In genomic region chr20:57001126-57001767, GRCh38 we compare ENCODE assay signal across 29 cellular contexts.
"Had no signal": no experiment of that assay in that cellular context is flagged by ENCODE, and none has a peak within 500 bp of the region (broad histone marks: within the 10 kb centered on the region; RNA-seq: fewer than 3 reads in every experiment).

No MANE protein-coding gene starts in this region.

- H3K4me1 ChIP-seq: parathyroid adenoma, stomach, thyroid gland had no signal

- H3K79me2 ChIP-seq: parathyroid adenoma had no signal

- H3K9me3 ChIP-seq: thyroid gland had no signal

- FAIRE-seq: endothelial cell of umbilical vein, frontal cortex, kidney had no signal

- H3K27ac Mint-ChIP-seq: immature natural killer cell; naive B cell; natural killer cell treated with Interleukin-12 subunit alpha and Interleukin-12 subunit beta and Interleukin-15 and Interleukin-18, amount 100 ng/mL, for 72 hours; progenitor cell of endocrine pancreas; stimulated activated effector memory CD8-positive, alpha-beta T cell treated with anti-CD3 and anti-CD28 coated beads, Interleukin-12 subunit alpha, Interleukin-12 subunit beta, amount 100 ng/mL, for 72 hours; type B pancreatic cell had no signal

- H2AFZ ChIP-seq: parathyroid adenoma had no signal

- H3K4me3 ChIP-seq: coronary artery, esophagus squamous epithelium, lung, mucosa of descending colon, smooth muscle cell, stomach, thyroid gland had no signal

- H3K4me3 Mint-ChIP-seq: immature natural killer cell; mesothelial cell of epicardium; naive B cell; natural killer cell treated with Interleukin-12 subunit alpha and Interleukin-12 subunit beta and Interleukin-15 and Interleukin-18, amount 100 ng/mL, for 72 hours; neural crest cell; stimulated activated effector memory CD8-positive, alpha-beta T cell treated with anti-CD3 and anti-CD28 coated beads, Interleukin-12 subunit alpha, Interleukin-12 subunit beta, amount 100 ng/mL, for 72 hours; type B pancreatic cell had no signal

- ATAC-seq: left lobe of liver; mucosa of descending colon; natural killer cell treated with Interleukin-12 subunit alpha and Interleukin-12 subunit beta and Interleukin-15 and Interleukin-18, amount 100 ng/mL, for 72 hours; sciatic nerve; stimulated activated effector memory CD8-positive, alpha-beta T cell treated with anti-CD3 and anti-CD28 coated beads, Interleukin-12 subunit alpha, Interleukin-12 subunit beta, amount 100 ng/mL, for 72 hours had no signal

- DNase-seq: dermis blood vessel endothelial cell; effector memory CD4-positive, alpha-beta T cell; esophagus squamous epithelium; hypothalamus; immature natural killer cell; kidney; mesenchymal stem cell; mucosa of descending colon; naive B cell; stimulated activated CD4-positive, alpha-beta T cell treated with anti-CD3 and anti-CD28 coated beads, Interleukin-12 subunit alpha, Interleukin-12 subunit beta, amount 100 ng/mL, for 4 hours; stimulated activated CD4-positive, alpha-beta T cell treated with anti-CD3 and anti-CD28 coated beads, Interleukin-1b, Interleukin-23, amount 100 ng/mL, for 48 hours; stimulated activated CD4-positive, alpha-beta T cell treated with anti-CD3 and anti-CD28 coated beads, Interleukin-4, amount 100 ng/mL, for 24 hours; stimulated activated naive CD4-positive, alpha-beta T cell treated with Interleukin-2 at 50 U/mL for 16 hours; stomach; thyroid gland had no signal

- H3K4me1 Mint-ChIP-seq: immature natural killer cell; neural crest cell; stimulated activated effector memory CD8-positive, alpha-beta T cell treated with anti-CD3 and anti-CD28 coated beads, Interleukin-12 subunit alpha, Interleukin-12 subunit beta, amount 100 ng/mL, for 72 hours had no signal

- H3K36me3 Mint-ChIP-seq: immature natural killer cell; mesothelial cell of epicardium; natural killer cell treated with Interleukin-12 subunit alpha and Interleukin-12 subunit beta and Interleukin-15 and Interleukin-18, amount 100 ng/mL, for 72 hours; stimulated activated effector memory CD8-positive, alpha-beta T cell treated with anti-CD3 and anti-CD28 coated beads, Interleukin-12 subunit alpha, Interleukin-12 subunit beta, amount 100 ng/mL, for 72 hours; type B pancreatic cell had no signal

- H3K27ac ChIP-seq: coronary artery, parathyroid adenoma, stomach, thyroid gland had no signal

- H3K27me3 ChIP-seq: thyroid gland had no signal

- H3K4me2 ChIP-seq: smooth muscle cell had no signal

- H3K9me3 Mint-ChIP-seq: natural killer cell treated with Interleukin-12 subunit alpha and Interleukin-12 subunit beta and Interleukin-15 and Interleukin-18, amount 100 ng/mL, for 72 hours; neural crest cell; type B pancreatic cell had no signal

- H3K27me3 Mint-ChIP-seq: type B pancreatic cell had no signal

- H3K9ac ChIP-seq: parathyroid adenoma had no signal

- H3K36me3 ChIP-seq: esophagus squamous epithelium, stomach, thyroid gland had no signal
